Comparison of ENCODE assay signal across 13 cellular contexts in genomic region chr10:72106896-72107295, GRCh38. TPM values are rescaled to one million over a fixed set of nuclear protein-coding genes. Genes with fewer than 3 reads are reported as not detected.
A peak's percentile ranks its signal among the peaks of the same experiment; 100 is the strongest.
DNase-seq lines count a peak whose midpoint lies in the region; ATAC-seq and TF ChIP-seq lines count a peak whose summit lies in the region.
"Had no signal": no experiment of that assay in that cellular context is flagged by ENCODE, and none has a peak within 500 bp of the region (broad histone marks: within the 10 kb centered on the region; RNA-seq: fewer than 3 reads in every experiment).

No MANE protein-coding gene starts in this region.

- intact Hi-C loops in lower leg skin (cut with DNase I; ENCODE audit: low total_unique reads), result no loop called here

- ATAC-seq in stimulated activated naive CD8-positive, alpha-beta T cell treated with anti-CD3 and anti-CD28 coated beads, Interleukin-15, Interleukin-2, amounts not matched to agents 100 U/mL and 50 U/mL, for 24 hours, result no peak
- no peak for ATAC-seq in T-helper 17 cell
- no peak for ATAC-seq in GM18498 (IDR thresholded peaks at IDR 0.05; ENCODE audit: unreplicated experiment)
- ATAC-seq: left cardiac atrium had no signal

- H3K27ac ChIP-seq in epithelial cell of prostate, result peak overlapping the region; percentile 88
- H3K27ac ChIP-seq: SJCRH30 had no signal

- 68 to 69% methylated on average over 2 of the region's 2 CpGs for WGBS in lower leg skin, 2 donors

- TF ChIP-seq POLR2A in lower leg skin (IDR thresholded peaks at IDR 0.05), result no peak

- no peak for TF ChIP-seq CTCF in lower leg skin (IDR thresholded peaks at IDR 0.05)

- peaks cover 54% of the 10 kb centered on the region for H3K36me3 Mint-ChIP-seq in stimulated activated naive CD8-positive, alpha-beta T cell treated with anti-CD3 and anti-CD28 coated beads, Interleukin-15, Interleukin-2, amounts not matched to agents 100 ng/mL and 50 ng/mL, for 24 hours (ENCODE audit: low read depth)
- H3K36me3 Mint-ChIP-seq in T-helper 17 cell (ENCODE audit: low read depth), result peaks cover 2% of the 10 kb centered on the region

- no peak overlapping the region for H3K4me3 ChIP-seq in lower leg skin (ENCODE audit: low read depth, poor library complexity, severe bottlenecking)
- H3K4me3 ChIP-seq: SJCRH30 had no signal

- H3K27ac Mint-ChIP-seq in stimulated activated naive CD8-positive, alpha-beta T cell treated with anti-CD3 and anti-CD28 coated beads, Interleukin-15, Interleukin-2, amounts not matched to agents 100 ng/mL and 50 ng/mL, for 24 hours, result peak overlapping the region; percentile 97
- peak overlapping the region; percentile 96 for H3K27ac Mint-ChIP-seq in T-helper 17 cell

- no peaks in the 10 kb centered on the region for H3K9me3 ChIP-seq in T-helper 17 cell (ENCODE audit: control insufficient read depth, low read length, poor library complexity, severe bottlenecking)
- H3K9me3 ChIP-seq: BE2C, SJCRH30 had no signal

- no peak for DNase-seq in stimulated activated naive CD8-positive, alpha-beta T cell treated with anti-CD3 and anti-CD28 coated beads, Interleukin-15, Interleukin-2, amounts not matched to agents 100 U/mL and 50 U/mL, for 24 hours
- DNase-seq in T-helper 17 cell (no peak), epithelial cell of prostate (ENCODE audit: low read depth, low spot score) (no peak), putamen (ENCODE audit: low spot score) (no peak), cortex of kidney (lab: John Stamatoyannopoulos, UW) (no peak), lower leg skin (ENCODE audit: low spot score in 2 of 2) (no peak)
- DNase-seq: BE2C; left cardiac atrium; SJCRH30; stimulated activated CD4-positive, alpha-beta T cell treated with anti-CD3 and anti-CD28 coated beads, Interleukin-1b, Interleukin-23, amount 100 ng/mL, for 48 hours; stimulated activated CD8-positive, alpha-beta memory T cell treated with anti-CD3 and anti-CD28 coated beads, Interleukin-4, amount 100 ng/mL, for 48 hours had no signal

- peaks cover 77% of the 10 kb centered on the region for H3K4me1 Mint-ChIP-seq in stimulated activated naive CD8-positive, alpha-beta T cell treated with anti-CD3 and anti-CD28 coated beads, Interleukin-15, Interleukin-2, amounts not matched to agents 100 ng/mL and 50 ng/mL, for 24 hours (ENCODE audit: low read depth)
- H3K4me1 Mint-ChIP-seq in T-helper 17 cell, result peaks cover 55% of the 10 kb centered on the region

- H3K27me3 Mint-ChIP-seq in stimulated activated naive CD8-positive, alpha-beta T cell treated with anti-CD3 and anti-CD28 coated beads, Interleukin-15, Interleukin-2, amounts not matched to agents 100 ng/mL and 50 ng/mL, for 24 hours, result no peaks in the 10 kb centered on the region
- no peaks in the 10 kb centered on the region for H3K27me3 Mint-ChIP-seq in T-helper 17 cell

- no peaks in the 10 kb centered on the region for H3K9me3 Mint-ChIP-seq in stimulated activated naive CD8-positive, alpha-beta T cell treated with anti-CD3 and anti-CD28 coated beads, Interleukin-15, Interleukin-2, amounts not matched to agents 100 ng/mL and 50 ng/mL, for 24 hours

- H3K4me3 Mint-ChIP-seq in stimulated activated naive CD8-positive, alpha-beta T cell treated with anti-CD3 and anti-CD28 coated beads, Interleukin-15, Interleukin-2, amounts not matched to agents 100 ng/mL and 50 ng/mL, for 24 hours, result peak overlapping the region; percentile 86
- peak overlapping the region; percentile 41 for H3K4me3 Mint-ChIP-seq in T-helper 17 cell

RNA-seq across cellular contexts. Expression of gene SPOCK2, which starts 18.5 kb away (rescaled TPM):
- 100 to 1,000 TPM; 603 to 772 TPM for total RNA-seq in T-helper 17 cell
- total RNA-seq in lower leg skin, result 1 to 10 TPM in 3 of 4 donors, under 1 TPM in 1; 0.65 to 3.9 (median 3.5) TPM

Comparison
In these comparisons a context has a peak if more than half of its experiments do, and no peak if none do; other contexts are left out.
1. RNA of gene SPOCK2, which starts 18.5 kb away (total RNA-seq): 603 to 772 TPM in T-helper 17 cell; 0.65 to 3.9 TPM in lower leg skin; every median in the first group is over 100 times any median in the second.